In genomic region chr6:1846611-1847010, GRCh38 we compare ENCODE assay signal across 3 cellular contexts.
"Had no signal": no experiment of that assay in that cellular context is flagged by ENCODE, and none has a peak within 500 bp of the region (broad histone marks: within the 10 kb centered on the region; RNA-seq: fewer than 3 reads in every experiment).

No MANE protein-coding gene starts in this region.

- H3K4me3 ChIP-seq: GM12878 had no signal

- DNase-seq: GDM1, GF-D8 had no signal

- ATAC-seq: GM12878 had no signal
